8 cellular contexts compared by ENCODE assay signal in the genomic region with DNA sequence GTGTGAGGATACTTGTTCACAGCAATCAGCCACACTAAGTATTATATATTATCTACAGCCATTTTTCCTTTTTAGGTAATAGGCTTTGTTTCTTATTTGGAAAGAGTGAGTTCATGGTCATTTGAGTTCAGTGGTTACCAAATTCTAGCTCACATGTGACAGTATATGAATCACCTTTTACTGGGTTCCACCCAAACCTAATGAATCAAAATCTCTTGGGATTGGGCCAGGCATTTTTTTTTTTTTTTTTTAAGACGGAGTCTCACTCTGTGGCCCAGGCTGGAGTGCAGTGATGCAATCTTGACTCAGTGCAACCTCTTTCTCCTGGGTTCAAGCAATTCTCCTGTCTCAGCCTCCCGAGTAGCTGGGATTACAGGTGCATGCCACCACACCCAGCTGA. TPM values are rescaled to one million over a fixed set of nuclear protein-coding genes. Genes with fewer than 3 reads are reported as not detected.
DNase-seq lines count a peak whose midpoint lies in the region; ATAC-seq and TF ChIP-seq lines count a peak whose summit lies in the region.
"Not testable (repeated sequence)": the region's sequence is repeated elsewhere in the genome, so short reads cannot be mapped to it uniquely, and the experiment has no call there.

No MANE protein-coding gene starts in this region.

- not testable (repeated sequence) for H3K4me3 Mint-ChIP-seq in HFFc6

- POLR2A ChIA-PET in PC-9 (lab: Charles Lee; ENCODE audit: unreplicated experiment): interaction anchor here (0.6 to 0.7 kb wide), 2 partner anchors 8 to 27 kb away, joined by 7 to 13 read pairs; a partner anchor contains a TSS

- not testable (repeated sequence) for H3K4me3 ChIP-seq in PC-9, vagina

- not testable (repeated sequence) for H3K9me3 Mint-ChIP-seq in HFFc6

- not testable (repeated sequence) for H3K27me3 ChIP-seq in PC-9 (ENCODE audit: insufficient read depth, low read depth); foreskin keratinocyte; vagina

- peaks cover 21% of the 10 kb centered on the region for H3K4me1 Mint-ChIP-seq in HFFc6 (ENCODE audit: low read depth)

- ATAC-seq in foreskin keratinocyte: peak; percentile 65

- not testable (repeated sequence) for BruUV-seq in PC-9 (replicated peaks; lab: Mats Ljungman, UMichigan)

- H3K79me2 ChIP-seq in PC-9 (ENCODE audit: low read depth): peaks cover 59% of the 10 kb centered on the region

- H3K36me3 ChIP-seq in PC-9 (ENCODE audit: low read depth) (peaks cover 71% of the 10 kb centered on the region), vagina (peaks cover 0 to 36% of the 10 kb centered on the region in 2 donors)

- not testable (repeated sequence) for H3K27me3 Mint-ChIP-seq in HFFc6 (ENCODE audit: insufficient read depth)

- peaks cover 51% of the 10 kb centered on the region for H3K4me1 ChIP-seq in PC-9 (replicated peaks; ENCODE audit: insufficient read depth)
- H3K4me1 ChIP-seq in foreskin keratinocyte: peaks cover 13% of the 10 kb centered on the region
- not testable (repeated sequence) for H3K4me1 ChIP-seq in vagina

- H3K4me2 ChIP-seq in PC-9: peak overlapping the region; percentile 44

- not testable (repeated sequence) for TF ChIP-seq POLR2A in vagina (IDR thresholded peaks at IDR 0.05)

- H3F3A ChIP-seq in PC-9 (ENCODE audit: insufficient read depth, low read depth): peaks cover 82% of the 10 kb centered on the region

- H4K20me1 ChIP-seq in PC-9 (ENCODE audit: insufficient read depth): not testable (repeated sequence)

- TF ChIP-seq CTCF in HFFc6 (IDR thresholded peaks at IDR 0.05); PC-9 (conservative IDR thresholded peaks at IDR 0.05); foreskin keratinocyte (conservative IDR thresholded peaks at IDR 0.05); vagina (IDR thresholded peaks at IDR 0.05): not testable (repeated sequence)

- CTCF ChIA-PET in PC-9 (lab: Charles Lee): interaction anchor here (0.5 to 0.7 kb wide), 2 partner anchors 667 to 711 kb away, joined by 3 to 4 read pairs; no protein-coding TSS in a partner anchor

- H3K9me3 ChIP-seq in PC-9 (ENCODE audit: insufficient read depth, low read depth); vagina: not testable (repeated sequence)

- H3K36me3 Mint-ChIP-seq in HFFc6 (ENCODE audit: low read depth): peaks cover 27% of the 10 kb centered on the region

- H2AFZ ChIP-seq in PC-9: not testable (repeated sequence)

- not testable (repeated sequence) for H3K9me2 ChIP-seq in PC-9 (ENCODE audit: insufficient read depth)

- DNase-seq in CD1c-positive myeloid dendritic cell (ENCODE audit: extremely low spot score) (peak; percentile 22), HFFc6 (peak; percentile 75), PC-9 (peak in 1 of 2 experiments; percentile 83), amniotic epithelial cell (ENCODE audit: low read depth) (peak; percentile 93), dermis microvascular lymphatic vessel endothelial cell (ENCODE audit: low read depth in 2 of 2) (peak; percentile 47 to 49), foreskin keratinocyte (peak; percentile 76 to 87), non-pigmented ciliary epithelial cell (ENCODE audit: low read depth) (peak; percentile 70)
- not testable (repeated sequence) for DNase-seq in vagina (ENCODE audit: extremely low spot score in 2 of 2)

- peak overlapping the region; percentile 48; the same call in 1 of the 2 replicates for H3K27ac Mint-ChIP-seq in HFFc6

- peak overlapping the region; percentile 69 for H3K27ac ChIP-seq in PC-9
- H3K27ac ChIP-seq in foreskin keratinocyte: peak overlapping the region; percentile 52
- peak overlapping the region; percentile 45 for H3K27ac ChIP-seq in vagina

- intact Hi-C loops in PC-9 (cut with micrococcal nuclease; ENCODE audit: unreplicated experiment); vagina (cut with DNase I): not testable (repeated sequence)

RNA-seq across cellular contexts. Expression of a gene that starts 27.8 kb away (rescaled TPM):
- 100 to 1,000 TPM in 4 of 6 experiments, 10 to 100 TPM in 2; 92.5 to 122 (median 107) TPM for total RNA-seq in HFFc6 (2021; fragmentation: NEBNext Ultra II Directional; extraction: Animal tissue kit (Norgen Biotek cat#: 25700))
- total RNA-seq in PC-9 (2021) (180 and 187 TPM in 2 replicates), dermis microvascular lymphatic vessel endothelial cell (65.2 and 73.3 TPM in 2 replicates), foreskin keratinocyte (119 and 130 TPM in 2 replicates), vagina (41.3 TPM)
- polyA plus RNA-seq in foreskin keratinocyte: 95.9 and 107 TPM in 2 replicates

RNA-seq across cellular contexts. Expression of a gene that starts 28.1 kb away (rescaled TPM):
- 10 to 100 TPM; 20.0 to 24.9 (median 21.6) TPM for total RNA-seq in HFFc6 (2021; fragmentation: NEBNext Ultra II Directional; extraction: Animal tissue kit (Norgen Biotek cat#: 25700))
- total RNA-seq in PC-9 (2021) (42.4 and 47.0 TPM in 2 replicates), dermis microvascular lymphatic vessel endothelial cell (11.9 and 14.3 TPM in 2 replicates), foreskin keratinocyte (27.6 and 28.6 TPM in 2 replicates), vagina (19.6 TPM)
- 8.1 and 12.4 TPM in 2 replicates for polyA plus RNA-seq in foreskin keratinocyte
